In genomic region chr6:165059032-165059431, GRCh38 we compare ENCODE assay signal across 31 cellular contexts.
DNase-seq lines count a peak whose midpoint lies in the region; ATAC-seq and TF ChIP-seq lines count a peak whose summit lies in the region.
"Had no signal": no experiment of that assay in that cellular context is flagged by ENCODE, and none has a peak within 500 bp of the region (broad histone marks: within the 10 kb centered on the region; RNA-seq: fewer than 3 reads in every experiment).

No MANE protein-coding gene starts in this region.

- no peaks in the 10 kb centered on the region for H4K20me1 ChIP-seq in mammary epithelial cell (ENCODE audit: insufficient read depth, low read length)

- intact Hi-C loops in mammary epithelial cell (cut with micrococcal nuclease), result loop anchor here (2.0 to 5.0 kb wide), 2 partner anchors 48 to 188 kb away; no protein-coding TSS in a partner anchor

- no peak for TF ChIP-seq CTCF in mammary epithelial cell (conservative IDR thresholded peaks at IDR 0.05 in 1 of 2, IDR thresholded peaks at IDR 0.05 in 1 of 2; ENCODE audit: extremely low read depth in 1 of 2, insufficient read depth in 1 of 2, low read depth in 1 of 2, low read length in 2 of 2)
- no peak for TF ChIP-seq CTCF in upper lobe of left lung (IDR thresholded peaks at IDR 0.05)

- no peak overlapping the region for H3K9ac ChIP-seq in mammary epithelial cell (ENCODE audit: insufficient read depth, low read length)

- H2AFZ ChIP-seq in mammary epithelial cell (ENCODE audit: low read depth, low read length), result no peak overlapping the region

- no peak for TF ChIP-seq POLR2A in upper lobe of left lung (IDR thresholded peaks at IDR 0.05)

- DNase-seq in A172 (ENCODE audit: low spot score), result peak; percentile 47
- peak; percentile 78 for DNase-seq in HT1080 (ENCODE audit: low read depth)
- DNase-seq in mammary epithelial cell, result peak; percentile 5
- DNase-seq in iris pigment epithelial cell (ENCODE audit: low read depth), result peak; percentile 5
- DNase-seq in NOMO-1 treated with DMSO at 0.1 percent for 48 hours (lab: John Stamatoyannopoulos, UW; ENCODE audit: unreplicated experiment), result no peak
- no peak for DNase-seq in upper lobe of left lung
- DNase-seq in NOMO-1 (lab: John Stamatoyannopoulos, UW; ENCODE audit: unreplicated experiment in 2 of 2), result no peak
- DNase-seq: 8988T; activated B cell treated with CpG ODN at 0.5 μM for 24 hours; activated CD4-positive, alpha-beta T cell treated with anti-CD3 and anti-CD28 coated beads, Interleukin-2, amount 50 U/mL, for 4 hours; activated naive CD4-positive, alpha-beta T cell treated with anti-CD3 and anti-CD28 coated beads for 36 hours; activated T-cell treated with anti-CD3 and anti-CD28 coated beads, Interleukin-2, amount 50 U/mL, for 72 hours; AML-193; CD4-positive, alpha-beta T cell; effector memory CD4-positive, alpha-beta T cell; EL; hypothalamus; immature natural killer cell; left ventricle myocardium inferior; naive B cell; NCI-H1436 treated with DMSO at 0.1 percent for 48 hours; NCI-H2107; NCI-H774; Right ventricle myocardium superior; T-helper 9 cell had no signal

- CTCF ChIA-PET in mammary epithelial cell (lab: Charles Lee; ENCODE audit: low non-redundant PET), result no interaction called here

- no TSS peak for BruUV-seq in mammary epithelial cell (replicated peaks; lab: Mats Ljungman, UMichigan)

- H3K79me2 ChIP-seq in mammary epithelial cell (ENCODE audit: insufficient read depth, low read length), result no peaks in the 10 kb centered on the region

- H3K4me1 ChIP-seq in mammary epithelial cell (ENCODE audit: insufficient read depth, low read length) (no peaks in the 10 kb centered on the region), upper lobe of left lung (no peaks in the 10 kb centered on the region)
- H3K4me1 ChIP-seq: gastroesophageal sphincter, left ventricle myocardium inferior, prostate gland had no signal

- peaks cover 3% of the 10 kb centered on the region for H3K9me3 ChIP-seq in mammary epithelial cell (replicated peaks; ENCODE audit: insufficient read depth, low read length)
- peaks cover 0 to 4% (median 0%) of the 10 kb centered on the region in 4 donors for H3K9me3 ChIP-seq in upper lobe of left lung
- H3K9me3 ChIP-seq: gastroesophageal sphincter, left ventricle myocardium inferior, prostate gland, thoracic aorta had no signal

- H3K36me3 ChIP-seq in mammary epithelial cell (ENCODE audit: insufficient read depth, low read length) (no peaks in the 10 kb centered on the region), upper lobe of left lung (no peaks in the 10 kb centered on the region)
- H3K36me3 ChIP-seq: gastroesophageal sphincter, left ventricle myocardium inferior, prostate gland, thoracic aorta had no signal

- dilution Hi-C loops in mammary epithelial cell (cut with HindIII; ENCODE audit: low sequenced_read_pairs), result no loop called here

- H3K4me2 ChIP-seq in mammary epithelial cell (ENCODE audit: insufficient read depth, low read depth, low read length), result no peak overlapping the region

- TF ChIP-seq EP300 in upper lobe of left lung (IDR thresholded peaks at IDR 0.05), result no peak

- 0% methylated on average over 2 of the region's 3 CpGs for WGBS in mammary epithelial cell (ENCODE audit: low coverage, missing lambda C conversion rate)
- WGBS in upper lobe of left lung, 2 donors, result 82% methylated on average over 3 of the region's 3 CpGs

- no peaks in the 10 kb centered on the region for H3K27me3 ChIP-seq in mammary epithelial cell (ENCODE audit: insufficient read depth, low read length)
- H3K27me3 ChIP-seq in upper lobe of left lung, result no peaks in the 10 kb centered on the region
- H3K27me3 ChIP-seq: gastroesophageal sphincter had no signal

- H3K27ac ChIP-seq in mammary epithelial cell (ENCODE audit: insufficient read depth, low read depth, low read length) (no peak overlapping the region), upper lobe of left lung (no peak overlapping the region)
- H3K27ac ChIP-seq: gastroesophageal sphincter, left ventricle myocardium inferior, prostate gland, thoracic aorta had no signal

- no peak for ATAC-seq in HG03469 (IDR thresholded peaks at IDR 0.05; ENCODE audit: unreplicated experiment)
- ATAC-seq in upper lobe of left lung (ENCODE audit: low FRiP score in 2 of 2), result no peak
- ATAC-seq: activated T-cell treated with anti-CD3 and anti-CD28 coated beads, Interleukin-2, amount 50 U/mL, for 72 hours; esophagus mucosa; gastroesophageal sphincter; K562 had no signal

- H3K4me3 ChIP-seq in mammary epithelial cell (replicated peaks in 1 of 3; ENCODE audit: insufficient read depth in 1 of 3, low read depth in 2 of 3, low read length in 3 of 3), result no peak overlapping the region
- no peak overlapping the region for H3K4me3 ChIP-seq in upper lobe of left lung
- H3K4me3 ChIP-seq: gastroesophageal sphincter, K562, left ventricle myocardium inferior, prostate gland, thoracic aorta had no signal

- in situ Hi-C loops in mammary epithelial cell (cut with MboI; ENCODE audit: low sequenced_read_pairs in 2 of 2), result loop anchor here in 1 of 2 donors (10.0 kb wide), 1 partner anchor 166 kb away; no protein-coding TSS in a partner anchor

Comparison
In these comparisons a context has a peak if more than half of its experiments do, and no peak if none do; other contexts are left out.
1. DNase-seq: peak in A172 (single experiment), HT1080 (single experiment), mammary epithelial cell (single experiment) and iris pigment epithelial cell (single experiment); none in NOMO-1 treated with DMSO at 0.1 percent for 48 hours (single experiment), upper lobe of left lung (0 of 2) and NOMO-1 (0 of 2).